ENCODE assay signal across 8 cellular contexts in the genomic region with DNA sequence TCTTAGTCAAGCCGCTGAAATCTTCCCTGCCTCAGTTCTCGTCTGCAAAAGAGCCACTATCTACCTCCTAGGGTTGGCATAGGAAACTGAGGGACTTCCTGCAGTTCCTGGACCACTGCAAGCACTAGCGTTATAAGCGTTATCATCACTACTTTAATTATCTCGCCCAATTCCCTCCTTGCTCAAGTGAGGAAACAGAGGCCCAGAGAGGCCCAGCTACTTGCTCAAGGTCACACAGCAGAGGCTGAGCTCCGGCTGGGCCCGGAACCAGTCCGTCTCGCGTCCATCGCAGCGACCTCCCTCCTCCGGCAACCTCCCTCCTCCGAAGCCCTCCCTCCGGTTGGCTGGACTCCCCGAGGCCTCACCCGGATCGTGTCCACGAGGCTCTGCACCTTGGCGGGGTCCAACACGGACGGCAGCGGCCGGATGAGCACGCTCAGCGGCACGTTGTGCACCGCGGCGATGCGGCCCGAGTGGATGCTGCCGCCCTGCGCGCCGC. TPM values are rescaled to one million over a fixed set of nuclear protein-coding genes. Genes with fewer than 3 reads are reported as not detected.
A peak's percentile ranks its signal among the peaks of the same experiment; 100 is the strongest.
DNase-seq lines count a peak whose midpoint lies in the region; ATAC-seq and TF ChIP-seq lines count a peak whose summit lies in the region.

No MANE protein-coding gene starts in this region.

- H3K36me3 ChIP-seq in prostate gland: peaks cover 2 to 14% of the 10 kb centered on the region in 2 donors

- 4% methylated on average over 23 of the region's 36 CpGs for WGBS in prostate gland

- CTCF ChIA-PET in activated B cell treated with CpG ODN at 0.5 μM for 24 hours (lab: Charles Lee): no interaction called here

- H3K27ac ChIP-seq in prostate gland: peak overlapping the region; percentile 76 to 80

- peaks cover 12% of the 10 kb centered on the region for H3K36me3 Mint-ChIP-seq in activated B cell treated with CpG ODN at 0.5 μM for 24 hours (ENCODE audit: low read depth)

- TF ChIP-seq POLR2A in prostate gland (IDR thresholded peaks at IDR 0.05): no peak

- ATAC-seq in HG02763 (IDR thresholded peaks at IDR 0.05; ENCODE audit: unreplicated experiment) (peak; percentile 15), activated B cell treated with CpG ODN at 0.5 μM for 24 hours (ENCODE audit: low read depth) (no peak)

- H3K4me3 Mint-ChIP-seq in activated B cell treated with CpG ODN at 0.5 μM for 24 hours: peak overlapping the region; percentile 80

- peaks cover 4% of the 10 kb centered on the region for H3K27me3 Mint-ChIP-seq in activated B cell treated with CpG ODN at 0.5 μM for 24 hours

- peak; percentile 39 for DNase-seq in ELF-1 (ENCODE audit: low read depth, low spot score)
- no peak for DNase-seq in activated B cell treated with CpG ODN at 0.5 μM for 24 hours
- peak in 1 of 2 donors; percentile 58 for DNase-seq in foreskin fibroblast
- DNase-seq in prostate gland (ENCODE audit: low spot score): no peak
- no peak for DNase-seq in activated CD4-positive, CD25-positive, alpha-beta regulatory T cell treated with anti-CD3 and anti-CD28 coated beads, Interleukin-2, amount 50 U/mL, for 72 hours
- DNase-seq in DMS79 treated with DMSO at 0.1 percent for 48 hours (lab: John Stamatoyannopoulos, UW): no peak
- DNase-seq in KBM-7: no peak

- H3K27ac Mint-ChIP-seq in activated B cell treated with CpG ODN at 0.5 μM for 24 hours: peak overlapping the region; percentile 67

- H3K9me3 ChIP-seq in prostate gland: no peaks in the 10 kb centered on the region

- peaks cover 5% of the 10 kb centered on the region for H3K4me1 ChIP-seq in prostate gland (replicated peaks)

- H3K27me3 ChIP-seq in prostate gland (replicated peaks; ENCODE audit: insufficient read depth): no peaks in the 10 kb centered on the region

- intact Hi-C loops in activated B cell treated with CpG ODN at 0.5 μM for 24 hours (cut with micrococcal nuclease): loop anchor here (1.0 kb wide), 3 partner anchors 76 to 181 kb away; a partner anchor contains a TSS
- intact Hi-C loops in prostate gland (cut with DNase I): loop anchor here (5.0 to 10.0 kb wide), 3 partner anchors 75 to 192 kb away; a partner anchor contains a TSS

- H3K9me3 Mint-ChIP-seq in activated B cell treated with CpG ODN at 0.5 μM for 24 hours: no peaks in the 10 kb centered on the region

- H3K4me3 ChIP-seq in foreskin fibroblast (ENCODE audit: low read depth in 1 of 2, low read length in 2 of 2): peak overlapping the region; percentile 63 to 96
- peak overlapping the region; percentile 56 to 74 for H3K4me3 ChIP-seq in prostate gland

- POLR2A ChIA-PET in activated B cell treated with CpG ODN at 0.5 μM for 24 hours (lab: Charles Lee): no interaction called here

- in situ Hi-C loops in KBM-7 (cut with MboI; ENCODE audit: low pct_unique_long_range_greater_than_20kb, low sequenced_read_pairs): no loop called here

- peaks cover 23% of the 10 kb centered on the region for H3K4me1 Mint-ChIP-seq in activated B cell treated with CpG ODN at 0.5 μM for 24 hours

- TF ChIP-seq CTCF in activated B cell treated with CpG ODN at 0.5 μM for 24 hours (IDR thresholded peaks at IDR 0.05) (no peak), foreskin fibroblast (IDR thresholded peaks at IDR 0.05; ENCODE audit: low read depth, low read length) (no peak), prostate gland (IDR thresholded peaks at IDR 0.05) (no peak)

RNA-seq across cellular contexts. Expression of a gene that starts 0.3 kb away (rescaled TPM):
- total RNA-seq in activated B cell treated with CpG ODN at 0.5 μM for 24 hours: 6.1 and 7.4 TPM in 2 replicates
- 10 to 100 TPM; 33.6 to 41.4 TPM for total RNA-seq in prostate gland

RNA-seq across cellular contexts. Expression of a gene that starts 22.9 kb away (rescaled TPM):
- not detected in 2 replicates for total RNA-seq in activated B cell treated with CpG ODN at 0.5 μM for 24 hours
- total RNA-seq in prostate gland: under 1 TPM in 1 of 2 donors, not detected in 1; 0.17 TPM

RNA-seq across cellular contexts. Expression of a gene that starts 42.6 kb away (rescaled TPM):
- total RNA-seq in activated B cell treated with CpG ODN at 0.5 μM for 24 hours: not detected in 2 replicates
- under 1 TPM; 0.55 to 0.68 TPM for total RNA-seq in prostate gland
